1 cellular context compared by ENCODE assay signal in the genomic region with DNA sequence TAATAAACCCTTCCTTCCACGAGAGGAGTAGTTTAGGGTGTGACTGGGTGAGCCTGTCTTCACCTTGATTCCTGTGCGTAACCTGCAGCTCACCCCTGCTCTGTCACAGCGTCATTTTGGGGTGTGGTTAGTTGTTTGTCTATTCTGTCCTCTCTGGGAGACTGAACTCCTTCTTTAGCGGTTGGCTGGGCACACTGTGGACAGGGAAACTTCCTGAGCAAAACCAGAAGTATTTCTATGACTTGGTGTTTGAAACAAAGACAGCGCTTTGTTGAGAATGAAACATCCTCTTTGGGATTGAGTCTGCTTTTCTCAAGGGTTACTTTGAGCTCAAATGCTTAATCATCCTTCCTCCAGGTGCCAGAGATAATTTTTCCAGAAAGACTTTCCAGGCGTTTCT.
TF ChIP-seq lines count a peak whose summit lies in the region.

No MANE protein-coding gene starts in this region.

TF ChIP-seq in IMR-90, 13 proteins besides CTCF, POLR2A, EP300 and RAD21:
- no peak for TF ChIP-seq MAZ (IDR thresholded peaks at IDR 0.05; ENCODE audit: borderline replicate concordance, low read depth, low read length)
- no peak for TF ChIP-seq MXI1 (IDR thresholded peaks at IDR 0.05; ENCODE audit: borderline replicate concordance, low read depth, low read length)
- TF ChIP-seq RFX5 (IDR thresholded peaks at IDR 0.05; ENCODE audit: low read depth, low read length) = no peak
- TF ChIP-seq, protein P1, sequence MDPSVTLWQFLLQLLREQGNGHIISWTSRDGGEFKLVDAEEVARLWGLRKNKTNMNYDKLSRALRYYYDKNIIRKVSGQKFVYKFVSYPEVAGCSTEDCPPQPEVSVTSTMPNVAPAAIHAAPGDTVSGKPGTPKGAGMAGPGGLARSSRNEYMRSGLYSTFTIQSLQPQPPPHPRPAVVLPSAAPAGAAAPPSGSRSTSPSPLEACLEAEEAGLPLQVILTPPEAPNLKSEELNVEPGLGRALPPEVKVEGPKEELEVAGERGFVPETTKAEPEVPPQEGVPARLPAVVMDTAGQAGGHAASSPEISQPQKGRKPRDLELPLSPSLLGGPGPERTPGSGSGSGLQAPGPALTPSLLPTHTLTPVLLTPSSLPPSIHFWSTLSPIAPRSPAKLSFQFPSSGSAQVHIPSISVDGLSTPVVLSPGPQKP (IDR thresholded peaks at IDR 0.05; ENCODE audit: borderline replicate concordance, low read depth, low read length) = no peak
- TF ChIP-seq FOS (IDR thresholded peaks at IDR 0.05; ENCODE audit: low read depth, low read length) = no peak
- TF ChIP-seq MAFK (IDR thresholded peaks at IDR 0.05; ENCODE audit: low read depth, low read length) = no peak
- no peak for TF ChIP-seq BHLHE40 (IDR thresholded peaks at IDR 0.05; ENCODE audit: low read depth, low read length)
- TF ChIP-seq, protein P2, sequence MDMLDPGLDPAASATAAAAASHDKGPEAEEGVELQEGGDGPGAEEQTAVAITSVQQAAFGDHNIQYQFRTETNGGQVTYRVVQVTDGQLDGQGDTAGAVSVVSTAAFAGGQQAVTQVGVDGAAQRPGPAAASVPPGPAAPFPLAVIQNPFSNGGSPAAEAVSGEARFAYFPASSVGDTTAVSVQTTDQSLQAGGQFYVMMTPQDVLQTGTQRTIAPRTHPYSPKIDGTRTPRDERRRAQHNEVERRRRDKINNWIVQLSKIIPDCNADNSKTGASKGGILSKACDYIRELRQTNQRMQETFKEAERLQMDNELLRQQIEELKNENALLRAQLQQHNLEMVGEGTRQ (IDR thresholded peaks at IDR 0.05; ENCODE audit: low read depth, low read length) = no peak
- TF ChIP-seq RCOR1 (IDR thresholded peaks at IDR 0.05; ENCODE audit: insufficient replicate concordance, low read length) = no peak
- no peak for TF ChIP-seq NFE2L2 (IDR thresholded peaks at IDR 0.05; ENCODE audit: low read depth, low read length)
- TF ChIP-seq CHD1 (IDR thresholded peaks at IDR 0.05; ENCODE audit: low read depth, low read length) = no peak
- TF ChIP-seq SMC3 (IDR thresholded peaks at IDR 0.05; ENCODE audit: low read depth, low read length) = no peak
- no peak for TF ChIP-seq CEBPB (IDR thresholded peaks at IDR 0.05; ENCODE audit: low read depth, low read length)
